ENCODE assay signal across 10 cellular contexts in the genomic region with DNA sequence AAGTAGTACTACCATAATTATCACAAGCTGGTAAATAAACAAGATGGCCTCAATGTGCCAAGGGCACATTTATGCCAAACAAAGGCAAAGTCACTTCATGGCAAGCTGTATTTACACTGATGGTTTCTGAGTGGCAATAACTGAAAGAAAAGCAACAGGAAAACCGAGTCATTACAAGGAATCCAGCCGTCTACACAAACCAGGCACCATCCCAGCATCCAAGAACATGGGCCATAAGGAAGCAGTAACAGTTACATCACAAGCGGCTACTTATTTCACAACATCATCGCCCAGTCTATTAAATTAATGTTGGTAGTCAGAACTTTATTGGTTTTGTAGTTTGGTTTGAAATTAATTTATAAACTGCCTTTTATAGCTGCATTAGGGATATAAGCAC.
A peak's percentile ranks its signal among the peaks of the same experiment; 100 is the strongest.
DNase-seq lines count a peak whose midpoint lies in the region; ATAC-seq and TF ChIP-seq lines count a peak whose summit lies in the region.
"Had no signal": no experiment of that assay in that cellular context is flagged by ENCODE, and none has a peak within 500 bp of the region (broad histone marks: within the 10 kb centered on the region; RNA-seq: fewer than 3 reads in every experiment).

No MANE protein-coding gene starts in this region.

- H3K27ac ChIP-seq in right cardiac atrium (ENCODE audit: low read length) = peak overlapping the region; percentile 31
- H3K27ac ChIP-seq in vagina = peak overlapping the region; percentile 2
- H3K27ac ChIP-seq: gastrocnemius medialis had no signal

- H3K36me3 ChIP-seq in vagina = no peaks in the 10 kb centered on the region
- H3K36me3 ChIP-seq: gastrocnemius medialis had no signal

- H3K27me3 ChIP-seq in right cardiac atrium (ENCODE audit: control insufficient read depth, insufficient read depth) (no peaks in the 10 kb centered on the region), vagina (no peaks in the 10 kb centered on the region)
- H3K27me3 ChIP-seq: gastrocnemius medialis had no signal

- no peak for TF ChIP-seq POLR2A in vagina (IDR thresholded peaks at IDR 0.05)

- WGBS in right cardiac atrium = 83% methylated on average over 4 of the region's 4 CpGs

- DNase-seq in right cardiac atrium (no peak), cardiac septum (ENCODE audit: low spot score) (no peak), NCI-H748 (lab: John Stamatoyannopoulos, UW; ENCODE audit: unreplicated experiment) (peak; percentile 85), dermis blood vessel endothelial cell (peak; percentile 57), vagina (ENCODE audit: extremely low spot score in 2 of 2) (no peak), HPDE6-E6E7 (ENCODE audit: extremely low spot score) (no peak), NCI-H82 treated with DMSO at 0.1 percent for 48 hours (lab: John Stamatoyannopoulos, UW; ENCODE audit: unreplicated experiment) (no peak)
- DNase-seq: gastrocnemius medialis had no signal

- ATAC-seq in right cardiac atrium (no peak), HG03354 (IDR thresholded peaks at IDR 0.05; ENCODE audit: poor library complexity, severe bottlenecking, unreplicated experiment) (no peak)
- ATAC-seq: gastrocnemius medialis, sciatic nerve had no signal

- intact Hi-C loops in right cardiac atrium (cut with DNase I) (no loop called here), cardiac septum (cut with DNase I) (no loop called here), vagina (cut with DNase I) (no loop called here)

- H3K4me3 ChIP-seq in right cardiac atrium (ENCODE audit: low read length) = no peak overlapping the region
- H3K4me3 ChIP-seq in vagina = no peak overlapping the region
- H3K4me3 ChIP-seq: gastrocnemius medialis had no signal

- H3K9me3 ChIP-seq in right cardiac atrium (ENCODE audit: control insufficient read depth, low read length) (no peaks in the 10 kb centered on the region), vagina (no peaks in the 10 kb centered on the region)
- H3K9me3 ChIP-seq: gastrocnemius medialis had no signal

- TF ChIP-seq CTCF in vagina (IDR thresholded peaks at IDR 0.05) = no peak

- H3K4me1 ChIP-seq in right cardiac atrium (ENCODE audit: control insufficient read depth, insufficient read depth, low read length) (peaks cover 6% of the 10 kb centered on the region), vagina (peaks cover 13% of the 10 kb centered on the region)

Comparison
In these comparisons a context has a peak if more than half of its experiments do, and no peak if none do; other contexts are left out.
1. DNase-seq: peak in NCI-H748 (single experiment) and dermis blood vessel endothelial cell (single experiment); none in right cardiac atrium (0 of 3), cardiac septum (single experiment), vagina (0 of 2), HPDE6-E6E7 (single experiment) and NCI-H82 treated with DMSO at 0.1 percent for 48 hours (single experiment).